Comparison of ENCODE assay signal across 17 cellular contexts in genomic region chr22:49499433-49500075, GRCh38.
DNase-seq lines count a peak whose midpoint lies in the region; ATAC-seq, FAIRE-seq and TF ChIP-seq lines count a peak whose summit lies in the region.
"Had no signal": no experiment of that assay in that cellular context is flagged by ENCODE, and none has a peak within 500 bp of the region (broad histone marks: within the 10 kb centered on the region; RNA-seq: fewer than 3 reads in every experiment).

No MANE protein-coding gene starts in this region.

- H4K91ac ChIP-seq in trophoblast cell (ENCODE audit: low read depth, low read length), result peak overlapping the region; percentile 67

- intact Hi-C loops in K562 (cut with micrococcal nuclease), result no loop called here

- H2AFZ ChIP-seq in Karpas-422 (ENCODE audit: low read length) (no peak overlapping the region), K562 (ENCODE audit: low read depth, low read length) (no peak overlapping the region), trophoblast cell (ENCODE audit: insufficient read depth, low read length, poor library complexity) (no peak overlapping the region)

- H3K27me3 ChIP-seq in Karpas-422 (ENCODE audit: low read length) (no peaks in the 10 kb centered on the region), K562 (ENCODE audit: control insufficient read depth in 2 of 2, insufficient read depth in 2 of 2, low read length in 2 of 2) (no peaks in the 10 kb centered on the region), trophoblast cell (ENCODE audit: insufficient read depth, low read length) (no peaks in the 10 kb centered on the region)
- H3K27me3 ChIP-seq: BLaER1 had no signal

- no peak overlapping the region for H3K18ac ChIP-seq in trophoblast cell (ENCODE audit: low read length)

- peaks cover 12% of the 10 kb centered on the region for H3K79me1 ChIP-seq in trophoblast cell (ENCODE audit: low read length)

- no peak overlapping the region for H4K12ac ChIP-seq in trophoblast cell (ENCODE audit: low read depth, low read length)

- TF ChIP-seq EP300 in K562 (IDR thresholded peaks at IDR 0.05; ENCODE audit: low read length), result no peak

- H3K79me2 ChIP-seq in Karpas-422 (ENCODE audit: low read length), result peaks cover 56% of the 10 kb centered on the region
- H3K79me2 ChIP-seq in K562 (ENCODE audit: control insufficient read depth, insufficient read depth, low read length), result peaks cover 29% of the 10 kb centered on the region
- H3K79me2 ChIP-seq in trophoblast cell (ENCODE audit: control insufficient read depth, insufficient read depth, low read length, poor library complexity), result no peaks in the 10 kb centered on the region

- H3K4me3 ChIP-seq in Karpas-422 (ENCODE audit: low read length), result peak overlapping the region; percentile 33
- H3K4me3 ChIP-seq in K562, result no peak overlapping the region
- no peak overlapping the region for H3K4me3 ChIP-seq in trophoblast cell (ENCODE audit: low read depth, low read length)
- H3K4me3 ChIP-seq: A549, BLaER1 had no signal

- H3K9me1 ChIP-seq in K562 (ENCODE audit: control insufficient read depth, insufficient read depth, low read length), result peaks cover 2% of the 10 kb centered on the region

- H3K23ac ChIP-seq in trophoblast cell (ENCODE audit: low read length), result no peak overlapping the region

- peak overlapping the region; percentile 61 for H3K4me2 ChIP-seq in Karpas-422 (ENCODE audit: low read depth, low read length, poor library complexity, severe bottlenecking)
- no peak overlapping the region for H3K4me2 ChIP-seq in K562 (ENCODE audit: insufficient read depth, low read length)
- no peak overlapping the region for H3K4me2 ChIP-seq in trophoblast cell (ENCODE audit: low read length)
- H3K4me2 ChIP-seq: A549, BLaER1 had no signal

- H3K27ac ChIP-seq in Karpas-422 (ENCODE audit: low read length), result peak overlapping the region; percentile 84
- no peak overlapping the region for H3K27ac ChIP-seq in K562 (ENCODE audit: extremely low read depth, low read depth, low read length)
- H3K27ac ChIP-seq in trophoblast cell (ENCODE audit: low read depth, low read length), result no peak overlapping the region
- H3K27ac ChIP-seq: 22Rv1, A549, BLaER1 had no signal

- no peak for DNase-seq in activated CD4-positive, CD25-positive, alpha-beta regulatory T cell (lab: John Stamatoyannopoulos, UW)
- DNase-seq in Karpas-422 (peak; percentile 82), K562 (ENCODE audit: extremely low read depth in 1 of 4, low spot score in 3 of 4) (peak in 2 of 4 experiments; percentile 9 to 18), trophoblast cell (peak in 1 of 2 donors; percentile 62), SK-N-DZ (ENCODE audit: low spot score) (no peak), HCEC 1CT (no peak)
- DNase-seq: CD4-positive, alpha-beta memory T cell; DMS153; DMS79; GF-D8; GOT3; H7 had no signal

- no peak overlapping the region for H4K8ac ChIP-seq in trophoblast cell (ENCODE audit: low read depth, low read length)

- BruUV-seq in K562 (replicated peaks; lab: Mats Ljungman, UMichigan), result no TSS peak

- no peak overlapping the region for H2BK12ac ChIP-seq in trophoblast cell (ENCODE audit: low read length)

- TF ChIP-seq CTCF in K562 (IDR thresholded peaks at IDR 0.05 in 2 of 3, conservative IDR thresholded peaks at IDR 0.05 in 1 of 3; ENCODE audit: insufficient read depth in 2 of 3, low read depth in 1 of 3, low read length in 3 of 3), result no peak

- TF ChIP-seq POLR2A in K562 (conservative IDR thresholded peaks at IDR 0.05), result no peak

- CTCF ChIA-PET in K562 (lab: Yijun Ruan, JAX; ENCODE audit: low intra/inter-chr PET ratio), result no interaction called here

- H3K14ac ChIP-seq in trophoblast cell (ENCODE audit: low read length), result no peak overlapping the region

- H3K9me3 ChIP-seq in Karpas-422 (ENCODE audit: low read length), result no peaks in the 10 kb centered on the region; the same call in 1 of the 2 replicates
- H3K9me3 ChIP-seq in K562 (replicated peaks; ENCODE audit: control insufficient read depth, insufficient read depth, low read depth, low read length), result no peaks in the 10 kb centered on the region; the same call in 1 of the 2 replicates
- H3K9me3 ChIP-seq in trophoblast cell (ENCODE audit: insufficient read depth, low read depth, low read length), result peaks cover 2% of the 10 kb centered on the region

- TF ChIP-seq RAD21 in K562 (CRISPR knock-in tag; conservative IDR thresholded peaks at IDR 0.05 in 1 of 2, IDR thresholded peaks at IDR 0.05 in 1 of 2), result no peak

- no peak for FAIRE-seq in K562 (lab: Jason Lieb, UNC)
- FAIRE-seq: A549 had no signal

- WGBS in K562 (ENCODE audit: insufficient coverage, low coverage, missing lambda C conversion rate), result 0% methylated on average over 1 of the region's 1 CpG
- WGBS in trophoblast cell (ENCODE audit: extremely low coverage, insufficient coverage, insufficient read length), result no CpG with 5 or more reads among the region's 1 CpG

- H4K20me1 ChIP-seq in Karpas-422 (ENCODE audit: insufficient read depth, low read depth, low read length), result no peaks in the 10 kb centered on the region
- peaks cover 16% of the 10 kb centered on the region for H4K20me1 ChIP-seq in K562 (replicated peaks; ENCODE audit: control insufficient read depth, insufficient read depth, low read length)
- H4K20me1 ChIP-seq: BLaER1 had no signal

- in situ Hi-C loops in K562 (cut with MboI), result no loop called here

- H3K36me3 ChIP-seq in Karpas-422 (ENCODE audit: insufficient read depth, low read length) (no peaks in the 10 kb centered on the region), K562 (ENCODE audit: control insufficient read depth, insufficient read depth, low read length) (no peaks in the 10 kb centered on the region), trophoblast cell (ENCODE audit: control insufficient read depth in 1 of 2, insufficient read depth in 2 of 2, low read length in 2 of 2) (no peaks in the 10 kb centered on the region)
- H3K36me3 ChIP-seq: BLaER1 had no signal

- H2BK120ac ChIP-seq in trophoblast cell (ENCODE audit: insufficient read depth, low read length, poor library complexity), result no peak overlapping the region

- no peaks in the 10 kb centered on the region for H3K9me2 ChIP-seq in Karpas-422 (replicated peaks; ENCODE audit: insufficient read depth, low read length)

- POLR2A ChIA-PET in K562 (lab: Yijun Ruan, JAX), result no interaction called here

- H3K9ac ChIP-seq in Karpas-422 (ENCODE audit: low read length) (peak overlapping the region; percentile 47), K562 (ENCODE audit: insufficient read depth in 1 of 2, low read depth in 2 of 2, low read length in 2 of 2) (no peak overlapping the region), trophoblast cell (ENCODE audit: low read length) (no peak overlapping the region)
- H3K9ac ChIP-seq: BLaER1 had no signal

- no peak overlapping the region for H3K4ac ChIP-seq in trophoblast cell (ENCODE audit: low read depth, low read length)

- H2BK5ac ChIP-seq in trophoblast cell (ENCODE audit: low read depth, low read length, poor library complexity), result peak overlapping the region; percentile 34

- peak; percentile 30 to 74 for ATAC-seq in activated CD4-positive, CD25-positive, alpha-beta regulatory T cell treated with anti-CD3 and anti-CD28 coated beads, Interleukin-2, amount 50 U/mL, for 24 hours
- ATAC-seq in K562 (no peak), GM18511 (IDR thresholded peaks at IDR 0.05; ENCODE audit: unreplicated experiment) (no peak)
- ATAC-seq: A549 had no signal

- no peak overlapping the region for H2AK5ac ChIP-seq in trophoblast cell (ENCODE audit: low read length)

- peaks cover 55% of the 10 kb centered on the region for H3K4me1 ChIP-seq in Karpas-422 (ENCODE audit: low read length)
- no peaks in the 10 kb centered on the region; a peak in 4 of 5 replicates for H3K4me1 ChIP-seq in K562 (replicated peaks in 1 of 2; ENCODE audit: control insufficient read depth in 2 of 2, insufficient read depth in 2 of 2, low read length in 2 of 2)
- H3K4me1 ChIP-seq in trophoblast cell (ENCODE audit: control insufficient read depth in 1 of 2, insufficient read depth in 2 of 2, low read length in 2 of 2), result peaks cover 18 to 22% of the 10 kb centered on the region in 2 experiments

TF ChIP-seq in K562, 482 proteins besides CTCF, POLR2A, EP300 and RAD21:
- TF ChIP-seq TCF7 (IDR thresholded peaks at IDR 0.05; ENCODE audit: borderline replicate concordance) (no peak), GATA2 (CRISPR knock-in tag; IDR thresholded peaks at IDR 0.05) (peak; percentile 56), ZNF316 (IDR thresholded peaks at IDR 0.05) (peak; percentile 54), HDAC1 (IDR thresholded peaks at IDR 0.05) (0 out of 4 replicates have a peak, but pooled peaks of 1 of the 2 experiments have one; percentile 40), POLR3G (IDR thresholded peaks at IDR 0.05; ENCODE audit: extremely low read depth, insufficient read length, insufficient replicate concordance) (no peak)

Comparison
In these comparisons a context has a peak if more than half of its experiments do, and no peak if none do; other contexts are left out.
1. ATAC-seq: peak in activated CD4-positive, CD25-positive, alpha-beta regulatory T cell treated with anti-CD3 and anti-CD28 coated beads, Interleukin-2, amount 50 U/mL, for 24 hours (2 of 2); none in K562 (single experiment) and GM18511 (single experiment).